ENCODE assay signal across 23 cellular contexts in the genomic region with DNA sequence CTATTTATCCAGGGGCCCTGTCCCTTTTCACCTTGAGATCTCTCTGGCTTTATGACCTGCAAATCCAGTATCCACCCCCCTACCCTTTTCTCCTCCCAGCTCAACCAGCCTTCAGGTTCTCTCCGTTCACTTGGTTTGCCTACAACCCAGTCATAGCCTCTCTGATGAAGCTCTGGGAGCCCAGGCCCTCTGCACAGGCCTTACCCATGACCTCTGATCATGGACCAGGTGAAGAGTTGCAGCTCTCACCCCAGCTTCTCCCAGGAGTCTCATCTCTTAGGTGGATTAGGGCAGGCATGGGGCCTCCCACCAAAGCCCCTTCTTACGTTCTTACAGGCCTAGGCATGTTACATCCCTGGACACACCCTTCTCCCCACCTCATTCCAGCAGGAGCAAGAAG.
"Had no signal": no experiment of that assay in that cellular context is flagged by ENCODE, and none has a peak within 500 bp of the region (broad histone marks: within the 10 kb centered on the region; RNA-seq: fewer than 3 reads in every experiment).

No MANE protein-coding gene starts in this region.

- H3K9me3 ChIP-seq: thoracic aorta had no signal

- H2AFZ ChIP-seq: neural progenitor cell had no signal

- ATAC-seq: naive thymus-derived CD8-positive, alpha-beta T cell; stimulated activated naive CD8-positive, alpha-beta T cell treated with anti-CD3 and anti-CD28 coated beads, Interleukin-15, Interleukin-2, amounts not matched to agents 100 U/mL and 50 U/mL, for 24 hours had no signal

- H3K36me3 ChIP-seq: esophagus squamous epithelium, neural progenitor cell, thoracic aorta, upper lobe of left lung had no signal

- H3K4me3 ChIP-seq: esophagus squamous epithelium, neural progenitor cell, thoracic aorta, upper lobe of left lung had no signal

- H3K4me1 Mint-ChIP-seq: activated CD4-positive, alpha-beta memory T cell treated with anti-CD3 and anti-CD28 coated beads, Interleukin-2, amount 10 ng/mL, durations not matched to agents 7 days and 5 days; activated CD4-positive, alpha-beta T cell treated with anti-CD3 and anti-CD28 coated beads, Interleukin-2, amount 10 ng/mL, durations not matched to agents 7 days and 5 days; activated naive CD4-positive, alpha-beta T cell treated with anti-CD3 and anti-CD28 coated beads, Interleukin-2, amount 10 ng/mL, durations not matched to agents 7 days and 5 days; naive thymus-derived CD8-positive, alpha-beta T cell; neural progenitor cell had no signal

- H3K27ac Mint-ChIP-seq: activated CD4-positive, alpha-beta memory T cell treated with anti-CD3 and anti-CD28 coated beads, Interleukin-2, amount 10 ng/mL, durations not matched to agents 7 days and 5 days; activated CD4-positive, alpha-beta T cell treated with anti-CD3 and anti-CD28 coated beads, Interleukin-2, amount 10 ng/mL, durations not matched to agents 7 days and 5 days; activated naive CD4-positive, alpha-beta T cell treated with anti-CD3 and anti-CD28 coated beads, Interleukin-2, amount 10 ng/mL, durations not matched to agents 7 days and 5 days; activated T-cell treated with anti-CD3 and anti-CD28 coated beads, Interleukin-2, amount 50 U/mL, for 24 hours; dendritic cell treated with granulocyte-macrophage colony-stimulating factor and Interleukin-4, amounts not matched to agents 40 ng/mL and 50 ng/mL, for 4 days; neural progenitor cell had no signal

- H3K36me3 Mint-ChIP-seq: activated naive CD4-positive, alpha-beta T cell treated with anti-CD3 and anti-CD28 coated beads, Interleukin-2, amount 10 ng/mL, durations not matched to agents 7 days and 5 days; naive thymus-derived CD8-positive, alpha-beta T cell; neural progenitor cell had no signal

- H3K27me3 ChIP-seq: esophagus squamous epithelium, neural progenitor cell, upper lobe of left lung had no signal

- H3K4me2 ChIP-seq: neural progenitor cell had no signal

- H3K9ac ChIP-seq: neural progenitor cell had no signal

- DNase-seq: activated CD4-positive, alpha-beta T cell treated with anti-CD3 and anti-CD28 coated beads for 1 hour; activated CD4-positive, alpha-beta T cell treated with anti-CD3 and anti-CD28 coated beads, Interleukin-2, amount 10 ng/mL, durations not matched to agents 7 days and 5 days; activated gamma-delta T cell; activated T-cell treated with anti-CD3 and anti-CD28 coated beads, Interleukin-2, amount 50 U/mL, for 24 hours; amniotic stem cell; central memory CD4-positive, alpha-beta T cell; effector CD4-positive, alpha-beta T cell; esophagus squamous epithelium; foreskin melanocyte; naive thymus-derived CD8-positive, alpha-beta T cell; occipital lobe; right cardiac atrium; stimulated activated CD4-positive, alpha-beta T cell treated with anti-CD3 and anti-CD28 coated beads, Interleukin-12 subunit alpha, Interleukin-12 subunit beta, amount 100 ng/mL, for 4 hours; stimulated activated CD4-positive, alpha-beta T cell treated with anti-CD3 and anti-CD28 coated beads, Interleukin-4, amount 100 ng/mL, for 1 hour; stimulated activated naive CD8-positive, alpha-beta T cell treated with anti-CD3 and anti-CD28 coated beads, Interleukin-15, Interleukin-2, amounts not matched to agents 100 U/mL and 50 U/mL, for 24 hours had no signal

- H3K9me3 Mint-ChIP-seq: activated CD4-positive, alpha-beta memory T cell treated with anti-CD3 and anti-CD28 coated beads, Interleukin-2, amount 10 ng/mL, durations not matched to agents 7 days and 5 days; activated CD4-positive, alpha-beta T cell treated with anti-CD3 and anti-CD28 coated beads, Interleukin-2, amount 10 ng/mL, durations not matched to agents 7 days and 5 days; activated naive CD4-positive, alpha-beta T cell treated with anti-CD3 and anti-CD28 coated beads, Interleukin-2, amount 10 ng/mL, durations not matched to agents 7 days and 5 days; activated T-cell treated with anti-CD3 and anti-CD28 coated beads, Interleukin-2, amount 50 U/mL, for 24 hours; dendritic cell treated with granulocyte-macrophage colony-stimulating factor and Interleukin-4, amounts not matched to agents 40 ng/mL and 50 ng/mL, for 4 days had no signal

- H3K4me3 Mint-ChIP-seq: activated CD4-positive, alpha-beta memory T cell treated with anti-CD3 and anti-CD28 coated beads, Interleukin-2, amount 10 ng/mL, durations not matched to agents 7 days and 5 days; activated CD4-positive, alpha-beta T cell treated with anti-CD3 and anti-CD28 coated beads, Interleukin-2, amount 10 ng/mL, durations not matched to agents 7 days and 5 days; activated naive CD4-positive, alpha-beta T cell treated with anti-CD3 and anti-CD28 coated beads, Interleukin-2, amount 10 ng/mL, durations not matched to agents 7 days and 5 days; activated T-cell treated with anti-CD3 and anti-CD28 coated beads, Interleukin-2, amount 50 U/mL, for 24 hours; dendritic cell treated with granulocyte-macrophage colony-stimulating factor and Interleukin-4, amounts not matched to agents 40 ng/mL and 50 ng/mL, for 4 days; naive thymus-derived CD8-positive, alpha-beta T cell; neural progenitor cell had no signal

- H3K27ac ChIP-seq: epithelial cell of prostate, esophagus squamous epithelium, neural progenitor cell, thoracic aorta, upper lobe of left lung, VCaP had no signal

- H3K4me1 ChIP-seq: esophagus squamous epithelium, neural progenitor cell, upper lobe of left lung had no signal

- H3K27me3 Mint-ChIP-seq: activated CD4-positive, alpha-beta T cell treated with anti-CD3 and anti-CD28 coated beads, Interleukin-2, amount 10 ng/mL, durations not matched to agents 7 days and 5 days; activated T-cell treated with anti-CD3 and anti-CD28 coated beads, Interleukin-2, amount 50 U/mL, for 24 hours had no signal
